In genomic region chr5:68368686-68369359, GRCh38 we compare ENCODE assay signal across 10 cellular contexts.
DNase-seq lines count a peak whose midpoint lies in the region; ATAC-seq, FAIRE-seq and TF ChIP-seq lines count a peak whose summit lies in the region.
"Had no signal": no experiment of that assay in that cellular context is flagged by ENCODE, and none has a peak within 500 bp of the region (broad histone marks: within the 10 kb centered on the region; RNA-seq: fewer than 3 reads in every experiment).

No MANE protein-coding gene starts in this region.

- peaks cover 37% of the 10 kb centered on the region for H3K4me1 Mint-ChIP-seq in activated T-cell treated with anti-CD3 and anti-CD28 coated beads, Interleukin-2, amount 50 U/mL, for 72 hours (ENCODE audit: low read depth)

- no peaks in the 10 kb centered on the region for H3K36me3 ChIP-seq in HAP-1 (replicated peaks)

- in situ Hi-C loops in HAP-1 (cut with MboI; ENCODE audit: low sequenced_read_pairs): no loop called here

- H3K9me3 Mint-ChIP-seq in activated T-cell treated with anti-CD3 and anti-CD28 coated beads, Interleukin-2, amount 50 U/mL, for 72 hours: peaks cover 0 to 2% of the 10 kb centered on the region in 2 donors

- H3K27me3 Mint-ChIP-seq in activated T-cell treated with anti-CD3 and anti-CD28 coated beads, Interleukin-2, amount 50 U/mL, for 72 hours (ENCODE audit: low read depth): no peaks in the 10 kb centered on the region

- intact Hi-C loops in Right ventricle myocardium inferior (cut with DNase I): no loop called here

- H3K27ac Mint-ChIP-seq in activated T-cell treated with anti-CD3 and anti-CD28 coated beads, Interleukin-2, amount 50 U/mL, for 72 hours: peak overlapping the region; percentile 85

- peaks cover 0 to 2% of the 10 kb centered on the region in 2 donors for H3K36me3 Mint-ChIP-seq in activated T-cell treated with anti-CD3 and anti-CD28 coated beads, Interleukin-2, amount 50 U/mL, for 72 hours (ENCODE audit: insufficient read depth in 2 of 2)

- TF ChIP-seq POLR2A in GM12891 (IDR thresholded peaks at IDR 0.05; ENCODE audit: low read depth, low read length): no peak

- FAIRE-seq in GM12891 (lab: Jason Lieb, UNC): peak; percentile 75
- FAIRE-seq: small intestine had no signal

- ATAC-seq in activated T-cell treated with anti-CD3 and anti-CD28 coated beads, Interleukin-2, amount 50 U/mL, for 72 hours (replicated peaks in 1 of 2): peak; percentile 60 to 62
- ATAC-seq in GM21529 (IDR thresholded peaks at IDR 0.05; ENCODE audit: unreplicated experiment): no peak
- ATAC-seq in Right ventricle myocardium inferior: no peak

- no peaks in the 10 kb centered on the region for H3K27me3 ChIP-seq in HAP-1 (ENCODE audit: low read depth)

- H3K9me3 ChIP-seq in HAP-1: no peaks in the 10 kb centered on the region

- DNase-seq in GM12891 (ENCODE audit: insufficient read length, low spot score) (no peak), LHCN-M2 (ENCODE audit: low read depth) (peak; percentile 18), lung microvascular endothelial cell (ENCODE audit: low read depth in 2 of 2) (peak; percentile 12 to 41), Right ventricle myocardium inferior (ENCODE audit: missing footprints) (no peak), HAP-1 (ENCODE audit: low spot score in 2 of 2) (no peak), cortex of kidney (lab: John Stamatoyannopoulos, UW) (no peak)
- DNase-seq in activated T-cell treated with anti-CD3 and anti-CD28 coated beads, Interleukin-2, amount 50 U/mL, for 72 hours: peak in 1 of 2 donors; percentile 8
- DNase-seq: substantia nigra had no signal

- H3K4me1 ChIP-seq in HAP-1: no peaks in the 10 kb centered on the region

- H3K4me3 Mint-ChIP-seq in activated T-cell treated with anti-CD3 and anti-CD28 coated beads, Interleukin-2, amount 50 U/mL, for 72 hours: peak overlapping the region; percentile 59 to 70

- H3K4me3 ChIP-seq in HAP-1: no peak overlapping the region

TF ChIP-seq in GM12891, 5 proteins besides CTCF, POLR2A, EP300 and RAD21:
- TF ChIP-seq PAX5 (IDR thresholded peaks at IDR 0.05; ENCODE audit: insufficient read depth, low read length, severe bottlenecking) (no peak), POU2F2 (IDR thresholded peaks at IDR 0.05; ENCODE audit: low read depth, low read length) (no peak), TAF1 (IDR thresholded peaks at IDR 0.05; ENCODE audit: low read depth, low read length) (no peak), POLR2AphosphoS5 (IDR thresholded peaks at IDR 0.05; ENCODE audit: low read depth, low read length) (no peak), SPI1 (IDR thresholded peaks at IDR 0.05; ENCODE audit: low read depth, low read length) (no peak)

Comparison
In these comparisons a context has a peak if more than half of its experiments do, and no peak if none do; other contexts are left out.
1. DNase-seq: peak in LHCN-M2 (single experiment) and lung microvascular endothelial cell (2 of 2); none in GM12891 (single experiment), Right ventricle myocardium inferior (single experiment), HAP-1 (0 of 2) and cortex of kidney (single experiment).
2. ATAC-seq: peak in activated T-cell treated with anti-CD3 and anti-CD28 coated beads, Interleukin-2, amount 50 U/mL, for 72 hours (2 of 2); none in GM21529 (single experiment) and Right ventricle myocardium inferior (single experiment).